In the genomic region with DNA sequence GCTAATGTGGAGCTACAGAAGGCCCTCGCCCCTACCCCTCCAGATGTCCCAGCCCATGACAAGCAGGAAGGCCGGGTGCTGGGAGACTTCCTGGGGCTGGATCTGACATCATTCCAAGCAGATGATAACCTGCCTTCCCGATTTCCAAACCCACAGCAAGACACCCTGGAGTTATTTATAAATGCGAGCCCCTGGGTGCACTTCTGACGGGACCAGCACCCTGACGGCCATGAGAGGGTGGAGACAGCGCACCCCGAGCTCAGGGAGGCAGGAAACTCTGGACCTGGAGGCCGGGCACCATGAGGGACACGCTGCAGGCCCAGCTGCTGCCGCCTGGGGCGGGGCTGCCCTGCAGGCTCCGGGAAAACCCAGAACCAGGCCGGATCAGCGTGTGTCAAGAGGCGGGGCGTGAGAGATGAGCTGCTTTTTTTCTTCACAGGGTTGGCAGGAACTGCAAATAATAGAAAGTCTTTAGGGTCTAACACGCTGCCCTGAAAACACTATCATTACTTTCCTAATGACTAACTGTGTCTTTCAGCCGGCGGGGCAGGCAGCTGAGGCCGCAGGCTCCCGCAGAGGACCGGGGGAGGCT, we compare ENCODE assay signal across 9 cellular contexts. TPM values are rescaled to one million over a fixed set of nuclear protein-coding genes. Genes with fewer than 3 reads are reported as not detected.
DNase-seq lines count a peak whose midpoint lies in the region; ATAC-seq and TF ChIP-seq lines count a peak whose summit lies in the region.
"Had no signal": no experiment of that assay in that cellular context is flagged by ENCODE, and none has a peak within 500 bp of the region (broad histone marks: within the 10 kb centered on the region; RNA-seq: fewer than 3 reads in every experiment).

No MANE protein-coding gene starts in this region.

- peaks cover 16% of the 10 kb centered on the region for H3K4me1 Mint-ChIP-seq in activated CD4-positive, alpha-beta T cell treated with anti-CD3 and anti-CD28 coated beads, Interleukin-2, amount 10 ng/mL, durations not matched to agents 24 days and 14 days
- peaks cover 8 to 10% of the 10 kb centered on the region in 2 donors for H3K4me1 Mint-ChIP-seq in effector memory CD8-positive, alpha-beta T cell (ENCODE audit: low read depth in 2 of 2)
- H3K4me1 Mint-ChIP-seq in osteocyte (ENCODE audit: unreplicated experiment): peaks cover 27% of the 10 kb centered on the region

- peaks cover 6% of the 10 kb centered on the region for H3K9me3 Mint-ChIP-seq in activated CD4-positive, alpha-beta T cell treated with anti-CD3 and anti-CD28 coated beads, Interleukin-2, amount 10 ng/mL, durations not matched to agents 24 days and 14 days
- peaks cover 0 to 1% of the 10 kb centered on the region in 2 donors for H3K9me3 Mint-ChIP-seq in effector memory CD8-positive, alpha-beta T cell
- no peaks in the 10 kb centered on the region for H3K9me3 Mint-ChIP-seq in osteocyte (ENCODE audit: unreplicated experiment)

- H3K27ac Mint-ChIP-seq in activated CD4-positive, alpha-beta T cell treated with anti-CD3 and anti-CD28 coated beads, Interleukin-2, amount 10 ng/mL, durations not matched to agents 24 days and 14 days: no peak overlapping the region
- H3K27ac Mint-ChIP-seq in effector memory CD8-positive, alpha-beta T cell: no peak overlapping the region
- H3K27ac Mint-ChIP-seq in osteocyte (ENCODE audit: unreplicated experiment): peak overlapping the region; percentile 38

- peak overlapping the region; percentile 63 for H3K4me3 Mint-ChIP-seq in activated CD4-positive, alpha-beta T cell treated with anti-CD3 and anti-CD28 coated beads, Interleukin-2, amount 10 ng/mL, durations not matched to agents 24 days and 14 days
- H3K4me3 Mint-ChIP-seq in effector memory CD8-positive, alpha-beta T cell: peak overlapping the region; percentile 51 to 58
- H3K4me3 Mint-ChIP-seq in osteocyte (ENCODE audit: unreplicated experiment): peak overlapping the region; percentile 40

- intact Hi-C loops in activated CD4-positive, alpha-beta T cell treated with anti-CD3 and anti-CD28 coated beads, Interleukin-2, amount 10 ng/mL, durations not matched to agents 24 days and 14 days (cut with micrococcal nuclease): loop anchor here (5.0 kb wide), 3 partner anchors 354 to 1304 kb away; a partner anchor contains a TSS

- ATAC-seq in effector memory CD8-positive, alpha-beta T cell (replicated peaks): no peak

- peaks cover 3% of the 10 kb centered on the region for H3K36me3 Mint-ChIP-seq in activated CD4-positive, alpha-beta T cell treated with anti-CD3 and anti-CD28 coated beads, Interleukin-2, amount 10 ng/mL, durations not matched to agents 24 days and 14 days (ENCODE audit: low read depth)
- peaks cover 11% of the 10 kb centered on the region for H3K36me3 Mint-ChIP-seq in effector memory CD8-positive, alpha-beta T cell (ENCODE audit: insufficient read depth)
- no peaks in the 10 kb centered on the region for H3K36me3 Mint-ChIP-seq in osteocyte (ENCODE audit: unreplicated experiment)

- peaks cover 11% of the 10 kb centered on the region for H3K27me3 Mint-ChIP-seq in activated CD4-positive, alpha-beta T cell treated with anti-CD3 and anti-CD28 coated beads, Interleukin-2, amount 10 ng/mL, durations not matched to agents 24 days and 14 days
- H3K27me3 Mint-ChIP-seq in effector memory CD8-positive, alpha-beta T cell: peaks cover 22 to 29% of the 10 kb centered on the region in 2 donors
- peaks cover 10% of the 10 kb centered on the region for H3K27me3 Mint-ChIP-seq in osteocyte (ENCODE audit: unreplicated experiment)

- no peak for TF ChIP-seq CTCF in osteocyte (IDR thresholded peaks at IDR 0.05)

- DNase-seq in activated CD4-positive, alpha-beta T cell treated with anti-CD3 and anti-CD28 coated beads, Interleukin-2, amount 10 ng/mL, durations not matched to agents 24 days and 14 days: no peak
- DNase-seq in activated CD4-positive, alpha-beta T cell treated with anti-CD3 and anti-CD28 coated beads for 4 hours: no peak
- peak; percentile 92 for DNase-seq in NCI-H2227 treated with DMSO at 0.1 percent for 48 hours (lab: John Stamatoyannopoulos, UW)
- DNase-seq in effector memory CD8-positive, alpha-beta T cell: no peak
- no peak for DNase-seq in osteocyte (ENCODE audit: extremely low spot score, unreplicated experiment)
- DNase-seq in activated CD4-positive, CD25-positive, alpha-beta regulatory T cell (lab: John Stamatoyannopoulos, UW): no peak
- DNase-seq in dedifferentiated amniotic fluid mesenchymal stem cell (ENCODE audit: extremely low spot score): no peak
- no peak for DNase-seq in NCI-H2081 (lab: John Stamatoyannopoulos, UW)
- DNase-seq: DND-41 had no signal

RNA-seq across cellular contexts. Expression of a gene that starts 2.5 kb away (rescaled TPM):
- 7.5 and 9.7 TPM in 2 replicates for total RNA-seq in activated CD4-positive, alpha-beta T cell treated with anti-CD3 and anti-CD28 coated beads, Interleukin-2, amount 10 ng/mL, durations not matched to agents 24 days and 14 days
- 7.6 and 9.0 TPM in 2 replicates for total RNA-seq in osteocyte
